ENCODE assay signal across 8 cellular contexts in the genomic region with DNA sequence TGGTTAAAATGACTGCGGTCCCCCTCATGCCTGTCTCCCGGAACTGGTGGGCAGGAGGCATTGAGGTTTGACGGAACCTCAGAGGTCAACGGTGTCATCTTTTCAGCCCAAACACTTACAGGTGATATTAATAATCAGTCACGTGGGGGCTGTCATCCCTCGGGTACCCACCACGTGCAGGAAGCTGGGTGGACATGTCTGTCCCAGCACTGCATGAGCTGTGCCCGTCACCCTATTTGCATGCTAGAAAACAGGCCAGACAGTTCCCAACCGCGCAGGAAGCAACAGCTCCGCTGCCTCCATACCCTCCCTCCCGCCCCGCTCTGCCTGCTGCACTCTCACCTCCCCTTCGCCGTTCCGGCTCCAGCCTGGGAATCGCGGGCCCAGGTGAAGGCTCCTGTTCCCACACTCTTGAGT. TPM values are rescaled to one million over a fixed set of nuclear protein-coding genes. Genes with fewer than 3 reads are reported as not detected.
A peak's percentile ranks its signal among the peaks of the same experiment; 100 is the strongest.
DNase-seq lines count a peak whose midpoint lies in the region; ATAC-seq and TF ChIP-seq lines count a peak whose summit lies in the region.

No MANE protein-coding gene starts in this region.

- H3K27ac ChIP-seq in lower lobe of right lung, result no peak overlapping the region

- H3K27me3 ChIP-seq in GM06990 (replicated peaks; ENCODE audit: control insufficient read depth, insufficient read depth, low read length), result no peaks in the 10 kb centered on the region
- H3K27me3 ChIP-seq in lower lobe of right lung (ENCODE audit: low read depth), result peaks cover 27% of the 10 kb centered on the region

- H3K4me3 ChIP-seq in GM06990 (replicated peaks; ENCODE audit: low read depth, low read length) (peak overlapping the region; percentile 61), lower lobe of right lung (peak overlapping the region; percentile 57)

- ATAC-seq in HG02642 (IDR thresholded peaks at IDR 0.05; ENCODE audit: poor library complexity, unreplicated experiment) (peak; percentile 31), lower lobe of right lung (peak; percentile 13 to 19), GM18858 (IDR thresholded peaks at IDR 0.05; ENCODE audit: unreplicated experiment) (no peak), GM18868 (IDR thresholded peaks at IDR 0.05; ENCODE audit: unreplicated experiment) (no peak)
- peak; percentile 38 for ATAC-seq in activated CD8-positive, alpha-beta T cell treated with anti-CD3 and anti-CD28 coated beads, Interleukin-2, amount 10 ng/mL, durations not matched to agents 7 days and 5 days

- POLR2A ChIA-PET in activated CD8-positive, alpha-beta T cell treated with anti-CD3 and anti-CD28 coated beads, Interleukin-2, amount 10 ng/mL, durations not matched to agents 7 days and 5 days (lab: Charles Lee), result interaction anchor here (0.8 to 6.5 kb wide), 7 partner anchors 13 to 164 kb away, joined by 3 to 44 read pairs (median 4); partner anchors contain the start of genes RPS2, TBL3 and TRAF7

- no peaks in the 10 kb centered on the region for H3K9me3 Mint-ChIP-seq in activated CD8-positive, alpha-beta T cell treated with anti-CD3 and anti-CD28 coated beads, Interleukin-2, amount 10 ng/mL, durations not matched to agents 7 days and 5 days (ENCODE audit: insufficient read depth)
- no peaks in the 10 kb centered on the region for H3K9me3 Mint-ChIP-seq in osteocyte (ENCODE audit: unreplicated experiment)

- peaks cover 10% of the 10 kb centered on the region for H3K27me3 Mint-ChIP-seq in activated CD8-positive, alpha-beta T cell treated with anti-CD3 and anti-CD28 coated beads, Interleukin-2, amount 10 ng/mL, durations not matched to agents 7 days and 5 days (ENCODE audit: low read depth)
- H3K27me3 Mint-ChIP-seq in osteocyte (ENCODE audit: unreplicated experiment), result peaks cover 10% of the 10 kb centered on the region

- peaks cover 20% of the 10 kb centered on the region for H3K4me1 ChIP-seq in lower lobe of right lung

- peaks cover 16% of the 10 kb centered on the region for H3K36me3 Mint-ChIP-seq in activated CD8-positive, alpha-beta T cell treated with anti-CD3 and anti-CD28 coated beads, Interleukin-2, amount 10 ng/mL, durations not matched to agents 7 days and 5 days (ENCODE audit: low read depth)
- peaks cover 12% of the 10 kb centered on the region for H3K36me3 Mint-ChIP-seq in osteocyte (ENCODE audit: unreplicated experiment)

- TF ChIP-seq CTCF in GM06990 (IDR thresholded peaks at IDR 0.05; ENCODE audit: insufficient read depth, low read length, poor library complexity, severe bottlenecking) (no peak), lower lobe of right lung (IDR thresholded peaks at IDR 0.05) (no peak), osteocyte (IDR thresholded peaks at IDR 0.05) (no peak)

- H3K4me1 Mint-ChIP-seq in activated CD8-positive, alpha-beta T cell treated with anti-CD3 and anti-CD28 coated beads, Interleukin-2, amount 10 ng/mL, durations not matched to agents 7 days and 5 days (ENCODE audit: low read depth), result peaks cover 28% of the 10 kb centered on the region
- H3K4me1 Mint-ChIP-seq in osteocyte (ENCODE audit: unreplicated experiment), result peaks cover 6% of the 10 kb centered on the region

- H3K36me3 ChIP-seq in GM06990 (ENCODE audit: control insufficient read depth, insufficient read depth, low read length) (peaks cover 5% of the 10 kb centered on the region), lower lobe of right lung (peaks cover 13% of the 10 kb centered on the region)

- CTCF ChIA-PET in activated CD8-positive, alpha-beta T cell treated with anti-CD3 and anti-CD28 coated beads, Interleukin-2, amount 10 ng/mL, durations not matched to agents 7 days and 5 days (lab: Charles Lee), result interaction anchor here (1.5 to 3.1 kb wide), 2 partner anchors 12 to 156 kb away, joined by 3 to 21 read pairs; no protein-coding TSS in a partner anchor

- peak overlapping the region; percentile 69 for H3K4me3 Mint-ChIP-seq in activated CD8-positive, alpha-beta T cell treated with anti-CD3 and anti-CD28 coated beads, Interleukin-2, amount 10 ng/mL, durations not matched to agents 7 days and 5 days
- no peak overlapping the region for H3K4me3 Mint-ChIP-seq in osteocyte (ENCODE audit: unreplicated experiment)

- H3K9me3 ChIP-seq in lower lobe of right lung, result no peaks in the 10 kb centered on the region

- H3K27ac Mint-ChIP-seq in activated CD8-positive, alpha-beta T cell treated with anti-CD3 and anti-CD28 coated beads, Interleukin-2, amount 10 ng/mL, durations not matched to agents 7 days and 5 days, result peak overlapping the region; percentile 78
- H3K27ac Mint-ChIP-seq in osteocyte (ENCODE audit: unreplicated experiment), result no peak overlapping the region

- intact Hi-C loops in lower lobe of right lung (cut with DNase I), result no loop called here

- DNase-seq in GM06990 (ENCODE audit: extremely low read depth, insufficient read length) (peak; percentile 76), lower lobe of right lung (peak; percentile 47), osteocyte (ENCODE audit: extremely low spot score, unreplicated experiment) (no peak), NCI-H510A treated with DMSO at 0.1 percent for 48 hours (lab: John Stamatoyannopoulos, UW) (no peak)
- DNase-seq in activated CD8-positive, alpha-beta T cell treated with anti-CD3 and anti-CD28 coated beads, Interleukin-2, amount 10 ng/mL, durations not matched to agents 7 days and 5 days, result peak; percentile 70

RNA-seq across cellular contexts. Expression of gene SYNGR3, which starts 1.4 kb away (rescaled TPM):
- total RNA-seq in activated CD8-positive, alpha-beta T cell treated with anti-CD3 and anti-CD28 coated beads, Interleukin-2, amount 10 ng/mL, durations not matched to agents 7 days and 5 days, result 1 to 10 TPM; 2.6 to 3.4 TPM
- total RNA-seq in lower lobe of right lung, result 0.24 TPM
- total RNA-seq in osteocyte, result 0.57 and 0.91 TPM in 2 replicates

RNA-seq across cellular contexts. Expression of gene GFER, which starts 7.2 kb away (rescaled TPM):
- total RNA-seq in activated CD8-positive, alpha-beta T cell treated with anti-CD3 and anti-CD28 coated beads, Interleukin-2, amount 10 ng/mL, durations not matched to agents 7 days and 5 days, result 10 to 100 TPM; 27.2 to 30.5 TPM
- total RNA-seq in lower lobe of right lung, result 24.7 TPM
- total RNA-seq in osteocyte, result 21.2 and 24.7 TPM in 2 replicates

RNA-seq across cellular contexts. Expression of gene NOXO1, which starts 9.9 kb away (rescaled TPM):
- total RNA-seq in activated CD8-positive, alpha-beta T cell treated with anti-CD3 and anti-CD28 coated beads, Interleukin-2, amount 10 ng/mL, durations not matched to agents 7 days and 5 days, result not detected
- 1.7 TPM for total RNA-seq in lower lobe of right lung
- total RNA-seq in osteocyte, result 0.54 and 0.91 TPM in 2 replicates

RNA-seq across cellular contexts. Expression of gene ZNF598, which starts 18.5 kb away (rescaled TPM):
- total RNA-seq in activated CD8-positive, alpha-beta T cell treated with anti-CD3 and anti-CD28 coated beads, Interleukin-2, amount 10 ng/mL, durations not matched to agents 7 days and 5 days, result 10 to 100 TPM; 75.1 to 75.9 TPM
- total RNA-seq in lower lobe of right lung (27.2 TPM), osteocyte (45.4 and 46.9 TPM in 2 replicates)

RNA-seq across cellular contexts. Expression of gene TBL3, which starts 19.3 kb away (rescaled TPM):
- total RNA-seq in activated CD8-positive, alpha-beta T cell treated with anti-CD3 and anti-CD28 coated beads, Interleukin-2, amount 10 ng/mL, durations not matched to agents 7 days and 5 days, result 10 to 100 TPM; 37.6 to 37.9 TPM
- total RNA-seq in lower lobe of right lung (25.6 TPM), osteocyte (29.9 and 32.0 TPM in 2 replicates)

Comparison
In these comparisons a context has a peak if more than half of its experiments do, and no peak if none do; other contexts are left out.
1. DNase-seq: peak in GM06990 (single experiment), activated CD8-positive, alpha-beta T cell treated with anti-CD3 and anti-CD28 coated beads, Interleukin-2, amount 10 ng/mL, durations not matched to agents 7 days and 5 days (single experiment) and lower lobe of right lung (single experiment); none in osteocyte (single experiment) and NCI-H510A treated with DMSO at 0.1 percent for 48 hours (single experiment).
2. ATAC-seq: peak in HG02642 (single experiment), activated CD8-positive, alpha-beta T cell treated with anti-CD3 and anti-CD28 coated beads, Interleukin-2, amount 10 ng/mL, durations not matched to agents 7 days and 5 days (single experiment) and lower lobe of right lung (2 of 2); none in GM18858 (single experiment) and GM18868 (single experiment).